1 cellular context compared by ENCODE assay signal in genomic region chr18:74806700-74807416, GRCh38.
A peak's percentile ranks its signal among the peaks of the same experiment; 100 is the strongest.
TF ChIP-seq lines count a peak whose summit lies in the region.

No MANE protein-coding gene starts in this region.

TF ChIP-seq in GM12878, 131 proteins besides CTCF, POLR2A, EP300 and RAD21 (continued from another document):
- peak; percentile 46 for TF ChIP-seq SKIL (IDR thresholded peaks at IDR 0.05; ENCODE audit: low read depth, poor library complexity, severe bottlenecking)
- TF ChIP-seq CUX1 (IDR thresholded peaks at IDR 0.05; ENCODE audit: insufficient replicate concordance, low read depth, low read length), result no peak
- TF ChIP-seq HCFC1 (IDR thresholded peaks at IDR 0.05; ENCODE audit: low read length), result no peak; the same call in 1 of the 2 replicates
- TF ChIP-seq TARDBP (IDR thresholded peaks at IDR 0.05; ENCODE audit: borderline replicate concordance), result no peak
- peak; percentile 79 for TF ChIP-seq BACH1 (IDR thresholded peaks at IDR 0.05; ENCODE audit: borderline replicate concordance)
- TF ChIP-seq CREM (IDR thresholded peaks at IDR 0.05; ENCODE audit: low read depth), result peak; percentile 58
- TF ChIP-seq TCF3 (IDR thresholded peaks at IDR 0.05; ENCODE audit: borderline replicate concordance, insufficient read depth, low read depth, low read length), result no peak
- no peak for TF ChIP-seq SUZ12 (IDR thresholded peaks at IDR 0.05; ENCODE audit: unreplicated experiment)
- no peak for TF ChIP-seq FOXK2 (IDR thresholded peaks at IDR 0.05)
- TF ChIP-seq BHLHE40 (IDR thresholded peaks at IDR 0.05; ENCODE audit: borderline replicate concordance in 1 of 2, low read depth in 2 of 2, low read length in 1 of 2), result peak; percentile 98
TF ChIP-seq in GM12878: peak in this region for 48.
